19 cellular contexts compared by ENCODE assay signal in genomic region chr4:46956451-46956850, GRCh38. TPM values are rescaled to one million over a fixed set of nuclear protein-coding genes. Genes with fewer than 3 reads are reported as not detected.
DNase-seq lines count a peak whose midpoint lies in the region; ATAC-seq and TF ChIP-seq lines count a peak whose summit lies in the region.
"Had no signal": no experiment of that assay in that cellular context is flagged by ENCODE, and none has a peak within 500 bp of the region (broad histone marks: within the 10 kb centered on the region; RNA-seq: fewer than 3 reads in every experiment).

No MANE protein-coding gene starts in this region.

- H3K27me3 ChIP-seq in AG04450 (ENCODE audit: control insufficient read depth, insufficient read depth, low read length), result no peaks in the 10 kb centered on the region
- no peaks in the 10 kb centered on the region for H3K27me3 ChIP-seq in OCI-LY3 (ENCODE audit: low read depth, low read length)
- H3K27me3 ChIP-seq: BLaER1 had no signal

- POLR2A ChIA-PET in AG04450 (lab: Yijun Ruan, JAX), result interaction anchor here (0.8 kb wide), 1 partner anchor 26 kb away, joined by 3 read pairs; no protein-coding TSS in a partner anchor

- intact Hi-C loops in left colon (cut with DNase I, micrococcal nuclease), result no loop called here

- peak overlapping the region; percentile 36 for H3K4me2 ChIP-seq in OCI-LY3 (ENCODE audit: low read length)
- H3K4me2 ChIP-seq: BLaER1 had no signal

- H3K79me2 ChIP-seq in OCI-LY3 (ENCODE audit: low read length), result no peaks in the 10 kb centered on the region

- H3K4me3 ChIP-seq in AG04450 (ENCODE audit: low read depth, low read length) (no peak overlapping the region; the same call in 1 of the 2 replicates), OCI-LY3 (ENCODE audit: low read length) (peak overlapping the region; percentile 24; the same call in 1 of the 2 replicates), choroid plexus epithelial cell (ENCODE audit: low read depth, low read length) (no peak overlapping the region)
- H3K4me3 ChIP-seq: BLaER1 had no signal

- TF ChIP-seq CTCF in AG04450 (IDR thresholded peaks at IDR 0.05; ENCODE audit: low read depth, low read length), result no peak
- no peak for TF ChIP-seq CTCF in OCI-LY3 (IDR thresholded peaks at IDR 0.05; ENCODE audit: low read depth, low read length)
- no peak for TF ChIP-seq CTCF in choroid plexus epithelial cell (conservative IDR thresholded peaks at IDR 0.05; ENCODE audit: low read depth, low read length)

- ATAC-seq in left colon, result no peak

- H3K9me3 ChIP-seq in AG04450 (ENCODE audit: control insufficient read depth, insufficient read depth, low read length) (no peaks in the 10 kb centered on the region), OCI-LY3 (ENCODE audit: insufficient read depth, low read length) (no peaks in the 10 kb centered on the region)
- H3K9me3 ChIP-seq: BLaER1, Caco-2 had no signal

- DNase-seq in AG04450 (ENCODE audit: low read depth, low spot score), result peak; percentile 42
- DNase-seq in choroid plexus epithelial cell (ENCODE audit: low read depth), result peak; percentile 12
- DNase-seq in fibroblast of peridontal ligament (ENCODE audit: extremely low read depth), result peak; percentile 16
- no peak for DNase-seq in left colon
- DNase-seq in activated CD8-positive, alpha-beta memory T cell treated with anti-CD3 and anti-CD28 coated beads for 24 hours, result no peak
- no peak for DNase-seq in NCI-H2171 treated with DMSO at 0.1 percent for 48 hours (lab: John Stamatoyannopoulos, UW)
- no peak for DNase-seq in NCI-H446 treated with DMSO at 0.1 percent for 48 hours (lab: John Stamatoyannopoulos, UW)
- DNase-seq: AML-193; Caco-2; CD8-positive, alpha-beta memory T cell; DMS53; HCEC 1CT; HFFc6 had no signal

- H3K4me1 ChIP-seq in OCI-LY3 (ENCODE audit: low read length), result peaks cover 11% of the 10 kb centered on the region; the same call in 1 of the 2 replicates
- H3K4me1 ChIP-seq: BLaER1, Caco-2 had no signal

- H3K27ac ChIP-seq in AG04450 (ENCODE audit: low read depth, low read length) (no peak overlapping the region), OCI-LY3 (ENCODE audit: low read length) (no peak overlapping the region)
- H3K27ac ChIP-seq: 22Rv1, BLaER1 had no signal

- H4K20me1 ChIP-seq in OCI-LY3 (ENCODE audit: insufficient read depth, low read length), result no peaks in the 10 kb centered on the region
- H4K20me1 ChIP-seq: BLaER1 had no signal

- CTCF ChIA-PET in AG04450 (lab: Charles Lee), result interaction anchor here (1.4 kb wide), 1 partner anchor 77 kb away, joined by 3 read pairs; no protein-coding TSS in a partner anchor

- H2AFZ ChIP-seq in OCI-LY3 (ENCODE audit: low read depth, low read length), result no peak overlapping the region

- no peaks in the 10 kb centered on the region for H3K36me3 ChIP-seq in OCI-LY3 (replicated peaks; ENCODE audit: low read depth, low read length)
- H3K36me3 ChIP-seq: BLaER1 had no signal

- no peak overlapping the region for H3K9ac ChIP-seq in OCI-LY3 (ENCODE audit: low read length)
- H3K9ac ChIP-seq: BLaER1 had no signal

RNA-seq across cellular contexts. Expression of gene GABRA4, which starts 36.9 kb away (rescaled TPM):
- 1.9 and 3.1 TPM in 2 replicates for polyA plus RNA-seq in AG04450 (2011; rRNA removed)
- polyA minus RNA-seq in AG04450 (2011; rRNA and poly(A)+ RNA removed), result 3.6 and 3.7 TPM in 2 replicates
- total RNA-seq in left colon, result under 1 TPM; 0.14 to 0.24 TPM
- total RNA-seq: CD8-positive, alpha-beta memory T cell; H4; HFFc6 had no signal
- polyA plus RNA-seq: CD8-positive, alpha-beta memory T cell had no signal

RNA-seq across cellular contexts. Expression of gene COX7B2, which starts 47.4 kb away (rescaled TPM):
- polyA plus RNA-seq in AG04450 (2011; rRNA removed), result not detected in 2 replicates
- not detected in 2 replicates for polyA minus RNA-seq in AG04450 (2011; rRNA and poly(A)+ RNA removed)
- total RNA-seq in left colon, result not detected
- total RNA-seq: A673; Caco-2; CD8-positive, alpha-beta memory T cell; H4; HFFc6; HT1080 had no signal
- polyA plus RNA-seq: CD8-positive, alpha-beta memory T cell had no signal

Comparison
In these comparisons a context has a peak if more than half of its experiments do, and no peak if none do; other contexts are left out.
1. DNase-seq: peak in AG04450 (single experiment), choroid plexus epithelial cell (single experiment) and fibroblast of peridontal ligament (single experiment); none in left colon (0 of 2), activated CD8-positive, alpha-beta memory T cell treated with anti-CD3 and anti-CD28 coated beads for 24 hours (single experiment), NCI-H2171 treated with DMSO at 0.1 percent for 48 hours (single experiment) and NCI-H446 treated with DMSO at 0.1 percent for 48 hours (single experiment).